In genomic region chr4:3479358-3480101, GRCh38 we compare ENCODE assay signal across 2 cellular contexts.
TF ChIP-seq lines count a peak whose summit lies in the region.

No MANE protein-coding gene starts in this region.

TF ChIP-seq in H1, 55 proteins besides CTCF, POLR2A, EP300 and RAD21 (continues in another document):
- TF ChIP-seq TAF1 (IDR thresholded peaks at IDR 0.05; ENCODE audit: low read depth, low read length) = no peak
- no peak for TF ChIP-seq CTBP2 (IDR thresholded peaks at IDR 0.05; ENCODE audit: borderline replicate concordance, insufficient read depth, insufficient read length, low read length)
- no peak for TF ChIP-seq KDM4A (IDR thresholded peaks at IDR 0.05; ENCODE audit: low read depth, low read length, severe bottlenecking)
- TF ChIP-seq POLR2AphosphoS5 (IDR thresholded peaks at IDR 0.05; ENCODE audit: low read depth, low read length) = no peak
- no peak for TF ChIP-seq SP1 (IDR thresholded peaks at IDR 0.05; ENCODE audit: low read depth, low read length)
- no peak for TF ChIP-seq GTF2F1 (IDR thresholded peaks at IDR 0.05; ENCODE audit: borderline replicate concordance, low read depth, low read length)
- no peak for TF ChIP-seq E2F6 (IDR thresholded peaks at IDR 0.05)
- no peak for TF ChIP-seq RBBP5 (IDR thresholded peaks at IDR 0.05; ENCODE audit: borderline replicate concordance, low read depth, low read length)
- no peak for TF ChIP-seq TEAD4 (IDR thresholded peaks at IDR 0.05; ENCODE audit: low read depth, low read length)
- TF ChIP-seq CBX5 (IDR thresholded peaks at IDR 0.05; ENCODE audit: low read depth, low read length) = no peak
- no peak for TF ChIP-seq ATF3 (IDR thresholded peaks at IDR 0.05; ENCODE audit: insufficient read depth, low read depth, low read length)
- no peak for TF ChIP-seq SRF (IDR thresholded peaks at IDR 0.05; ENCODE audit: low read depth, low read length)
- TF ChIP-seq YY1 (IDR thresholded peaks at IDR 0.05; ENCODE audit: low read depth, low read length) = no peak
- TF ChIP-seq ZNF274 (IDR thresholded peaks at IDR 0.05; ENCODE audit: borderline replicate concordance, extremely low read depth, low read length) = no peak
- no peak for TF ChIP-seq BCL11A (IDR thresholded peaks at IDR 0.05; ENCODE audit: low read depth in 2 of 2, low read length in 2 of 2)
- TF ChIP-seq HDAC2 (IDR thresholded peaks at IDR 0.05; ENCODE audit: borderline replicate concordance in 1 of 2, low read depth in 2 of 2, low read length in 2 of 2) = no peak
- TF ChIP-seq EGR1 (IDR thresholded peaks at IDR 0.05; ENCODE audit: borderline replicate concordance, low read depth, low read length) = no peak
- TF ChIP-seq CHD7 (IDR thresholded peaks at IDR 0.05; ENCODE audit: insufficient replicate concordance, low read length) = no peak

TF ChIP-seq in HEK293T, 16 proteins besides CTCF, POLR2A, EP300 and RAD21:
- TF ChIP-seq TARDBP (IDR thresholded peaks at IDR 0.05) (no peak), LEF1 (IDR thresholded peaks at IDR 0.05; ENCODE audit: borderline replicate concordance) (no peak), ZNF384 (IDR thresholded peaks at IDR 0.05) (no peak), FOXM1 (IDR thresholded peaks at IDR 0.05; ENCODE audit: borderline replicate concordance) (no peak), HDGF (IDR thresholded peaks at IDR 0.05; ENCODE audit: borderline replicate concordance) (no peak), NFRKB (IDR thresholded peaks at IDR 0.05) (no peak), SP1 (IDR thresholded peaks at IDR 0.05) (no peak), FOXK2 (IDR thresholded peaks at IDR 0.05) (no peak)
